Comparison of ENCODE assay signal across 12 cellular contexts in genomic region chr16:30559690-30560089, GRCh38. TPM values are rescaled to one million over a fixed set of nuclear protein-coding genes. Genes with fewer than 3 reads are reported as not detected.
DNase-seq lines count a peak whose midpoint lies in the region; ATAC-seq, FAIRE-seq and TF ChIP-seq lines count a peak whose summit lies in the region.
"Had no signal": no experiment of that assay in that cellular context is flagged by ENCODE, and none has a peak within 500 bp of the region (broad histone marks: within the 10 kb centered on the region; RNA-seq: fewer than 3 reads in every experiment).

No MANE protein-coding gene starts in this region.

- TF ChIP-seq CTCF in Peyer's patch (IDR thresholded peaks at IDR 0.05) (no peak), brain (conservative IDR thresholded peaks at IDR 0.05) (no peak)

- H3K4me3 Mint-ChIP-seq in activated naive CD4-positive, alpha-beta T cell treated with anti-CD3 and anti-CD28 coated beads, Interleukin-2, amount 10 ng/mL, durations not matched to agents 7 days and 5 days = no peak overlapping the region
- peak overlapping the region in 4 of 5 experiments; percentile 30 to 71 (median 58) for H3K4me3 Mint-ChIP-seq in brain
- H3K4me3 Mint-ChIP-seq in stimulated activated effector memory CD8-positive, alpha-beta T cell treated with anti-CD3 and anti-CD28 coated beads, Interleukin-12 subunit alpha, Interleukin-12 subunit beta, amount 100 ng/mL, for 72 hours = peak overlapping the region; percentile 84

- peaks cover 8% of the 10 kb centered on the region for H3K27me3 Mint-ChIP-seq in activated naive CD4-positive, alpha-beta T cell treated with anti-CD3 and anti-CD28 coated beads, Interleukin-2, amount 10 ng/mL, durations not matched to agents 7 days and 5 days
- H3K27me3 Mint-ChIP-seq in brain = no peaks in the 10 kb centered on the region

- peaks cover 46% of the 10 kb centered on the region for H3K4me1 Mint-ChIP-seq in activated naive CD4-positive, alpha-beta T cell treated with anti-CD3 and anti-CD28 coated beads, Interleukin-2, amount 10 ng/mL, durations not matched to agents 7 days and 5 days
- peaks cover 30% of the 10 kb centered on the region for H3K4me1 Mint-ChIP-seq in brain
- H3K4me1 Mint-ChIP-seq in stimulated activated effector memory CD8-positive, alpha-beta T cell treated with anti-CD3 and anti-CD28 coated beads, Interleukin-12 subunit alpha, Interleukin-12 subunit beta, amount 100 ng/mL, for 72 hours = peaks cover 32% of the 10 kb centered on the region

- peaks cover 14% of the 10 kb centered on the region for H3K36me3 Mint-ChIP-seq in activated naive CD4-positive, alpha-beta T cell treated with anti-CD3 and anti-CD28 coated beads, Interleukin-2, amount 10 ng/mL, durations not matched to agents 7 days and 5 days
- peaks cover 12% of the 10 kb centered on the region for H3K36me3 Mint-ChIP-seq in brain
- H3K36me3 Mint-ChIP-seq in stimulated activated effector memory CD8-positive, alpha-beta T cell treated with anti-CD3 and anti-CD28 coated beads, Interleukin-12 subunit alpha, Interleukin-12 subunit beta, amount 100 ng/mL, for 72 hours = peaks cover 41% of the 10 kb centered on the region

- no peak for TF ChIP-seq POLR2A in Peyer's patch (IDR thresholded peaks at IDR 0.05)

- H3K27ac Mint-ChIP-seq in activated naive CD4-positive, alpha-beta T cell treated with anti-CD3 and anti-CD28 coated beads, Interleukin-2, amount 10 ng/mL, durations not matched to agents 7 days and 5 days = peak overlapping the region; percentile 93
- peak overlapping the region; percentile 87 to 95 (median 90) for H3K27ac Mint-ChIP-seq in brain
- peak overlapping the region; percentile 94 for H3K27ac Mint-ChIP-seq in stimulated activated effector memory CD8-positive, alpha-beta T cell treated with anti-CD3 and anti-CD28 coated beads, Interleukin-12 subunit alpha, Interleukin-12 subunit beta, amount 100 ng/mL, for 72 hours

- peaks cover 0 to 41% (median 4%) of the 10 kb centered on the region in 4 donors for H3K4me1 ChIP-seq in Peyer's patch

- no peak for DNase-seq in activated naive CD4-positive, alpha-beta T cell treated with anti-CD3 and anti-CD28 coated beads, Interleukin-2, amount 10 ng/mL, durations not matched to agents 7 days and 5 days
- no peak for DNase-seq in activated naive CD4-positive, alpha-beta T cell (lab: John Stamatoyannopoulos, UW)
- peak in 1 of 3 donors; percentile 57 for DNase-seq in Peyer's patch
- DNase-seq in stimulated activated effector memory CD8-positive, alpha-beta T cell treated with anti-CD3 and anti-CD28 coated beads, Interleukin-12 subunit alpha, Interleukin-12 subunit beta, amount 100 ng/mL, for 72 hours (ENCODE audit: low spot score in 2 of 2) = no peak
- no peak for DNase-seq in GM19239 (ENCODE audit: insufficient read length, low spot score)
- DNase-seq in DMS 273 treated with DMSO at 0.1 percent for 48 hours (lab: John Stamatoyannopoulos, UW) = no peak
- DNase-seq: activated CD4-positive, CD25-positive, alpha-beta regulatory T cell; DMS79; NCI-H1436; NCI-H446 treated with DMSO at 0.1 percent for 48 hours had no signal

- H3K9me3 ChIP-seq in Peyer's patch = no peaks in the 10 kb centered on the region

- H3K27ac ChIP-seq in Peyer's patch = peak overlapping the region in 3 of 4 donors; percentile 47 to 99 (median 52)

- H3K36me3 ChIP-seq in Peyer's patch = peaks cover 0 to 17% (median 0%) of the 10 kb centered on the region in 3 donors

- no peak for ATAC-seq in stimulated activated effector memory CD8-positive, alpha-beta T cell treated with anti-CD3 and anti-CD28 coated beads, Interleukin-12 subunit alpha, Interleukin-12 subunit beta, amount 100 ng/mL, for 72 hours
- ATAC-seq in esophagus mucosa = no peak

- CTCF ChIA-PET in activated naive CD4-positive, alpha-beta T cell treated with anti-CD3 and anti-CD28 coated beads, Interleukin-2, amount 10 ng/mL, durations not matched to agents 7 days and 5 days (lab: Charles Lee) = no interaction called here

- FAIRE-seq in GM19239 (lab: Jason Lieb, UNC) = no peak

- no peak overlapping the region for H3K4me3 ChIP-seq in Peyer's patch

- no peaks in the 10 kb centered on the region for H3K27me3 ChIP-seq in Peyer's patch

- H3K9me3 Mint-ChIP-seq in activated naive CD4-positive, alpha-beta T cell treated with anti-CD3 and anti-CD28 coated beads, Interleukin-2, amount 10 ng/mL, durations not matched to agents 7 days and 5 days = no peaks in the 10 kb centered on the region
- H3K9me3 Mint-ChIP-seq in brain = peaks cover 0 to 2% (median 0%) of the 10 kb centered on the region in 5 experiments
- H3K9me3 Mint-ChIP-seq in stimulated activated effector memory CD8-positive, alpha-beta T cell treated with anti-CD3 and anti-CD28 coated beads, Interleukin-12 subunit alpha, Interleukin-12 subunit beta, amount 100 ng/mL, for 72 hours = no peaks in the 10 kb centered on the region

RNA-seq across cellular contexts. Expression of gene ZNF764, which starts 1.5 kb away (rescaled TPM):
- total RNA-seq in Peyer's patch = 10 to 100 TPM in 3 of 4 donors, 1 to 10 TPM in 1; 5.8 to 22.5 (median 19.8) TPM
- 10.6 TPM for polyA plus RNA-seq in brain (ENCODE audit: insufficient read depth, low read depth, low replicate concordance)
- 3.0 TPM for total RNA-seq in esophagus mucosa

RNA-seq across cellular contexts. Expression of gene ZNF688, which starts 11.8 kb away (rescaled TPM):
- total RNA-seq in Peyer's patch (10 to 100 TPM; 38.6 to 53.3 (median 41.1) TPM), esophagus mucosa (9.7 TPM)
- polyA plus RNA-seq in brain (ENCODE audit: insufficient read depth, low read depth, low replicate concordance) = 25.1 TPM

RNA-seq across cellular contexts. Expression of gene ZNF747, which starts 25.0 kb away (rescaled TPM):
- total RNA-seq in Peyer's patch (10 to 100 TPM; 12.4 to 22.8 (median 19.1) TPM), esophagus mucosa (4.7 TPM)
- 17.6 TPM for polyA plus RNA-seq in brain (ENCODE audit: insufficient read depth, low read depth, low replicate concordance)

RNA-seq across cellular contexts. Expression of gene ZNF785, which starts 25.8 kb away (rescaled TPM):
- total RNA-seq in Peyer's patch (10 to 100 TPM; 13.7 to 55.0 (median 29.3) TPM), esophagus mucosa (8.4 TPM)
- polyA plus RNA-seq in brain (ENCODE audit: insufficient read depth, low read depth, low replicate concordance) = 13.3 TPM

RNA-seq across cellular contexts. Expression of gene ZNF768, which starts 33.3 kb away (rescaled TPM):
- total RNA-seq in Peyer's patch = 10 to 100 TPM; 19.8 to 64.8 (median 54.1) TPM
- polyA plus RNA-seq in brain (ENCODE audit: insufficient read depth, low read depth, low replicate concordance) = 64.6 TPM
- 11.7 TPM for total RNA-seq in esophagus mucosa
